ENCODE assay signal across 20 cellular contexts in the genomic region with DNA sequence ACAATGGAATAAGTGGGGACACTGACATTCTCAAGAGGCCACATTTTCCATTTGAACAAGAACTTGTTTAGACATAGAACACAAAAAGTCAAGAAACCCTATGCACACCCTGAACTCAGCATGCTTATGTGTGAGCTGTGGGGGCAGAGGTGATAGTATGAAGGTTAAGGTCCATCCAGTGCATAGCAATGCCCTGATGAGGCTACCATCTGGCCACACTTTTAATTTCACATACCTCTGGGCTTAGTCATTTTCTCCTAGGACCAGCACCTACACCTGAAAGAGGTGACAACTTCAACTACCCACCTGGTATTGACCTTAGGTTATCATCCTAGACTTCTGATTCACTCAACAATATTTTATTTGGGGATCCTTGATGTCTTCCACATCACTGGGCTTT.
DNase-seq lines count a peak whose midpoint lies in the region; ATAC-seq, FAIRE-seq and TF ChIP-seq lines count a peak whose summit lies in the region.
"Had no signal": no experiment of that assay in that cellular context is flagged by ENCODE, and none has a peak within 500 bp of the region (broad histone marks: within the 10 kb centered on the region; RNA-seq: fewer than 3 reads in every experiment).

No MANE protein-coding gene starts in this region.

- DNase-seq in mammary epithelial cell (peak; percentile 3), breast epithelium (ENCODE audit: low spot score in 2 of 2) (no peak), mucosa of descending colon (no peak), small intestine (peak; percentile 7), left lung (no peak), NCI-H345 (lab: John Stamatoyannopoulos, UW) (no peak)
- DNase-seq: Caco-2; CD4-positive, CD25-positive, alpha-beta regulatory T cell; CD8-positive, alpha-beta T cell; DMS153; DND-41; GOT3; HFFc6 had no signal

- in situ Hi-C loops in mammary epithelial cell (cut with MboI; ENCODE audit: low sequenced_read_pairs in 2 of 2): no loop called here

- peak; percentile 63 for ATAC-seq in mucosa of descending colon
- no peak for ATAC-seq in left lung
- ATAC-seq: CD8-positive, alpha-beta T cell had no signal

- no peak overlapping the region for H3K4me2 ChIP-seq in mammary epithelial cell (ENCODE audit: insufficient read depth, low read depth, low read length)

- BruUV-seq in mammary epithelial cell (replicated peaks; lab: Mats Ljungman, UMichigan): no TSS peak

- H3K27ac ChIP-seq in mammary epithelial cell (ENCODE audit: insufficient read depth, low read depth, low read length): no peak overlapping the region
- no peak overlapping the region for H3K27ac ChIP-seq in breast epithelium
- H3K27ac ChIP-seq in small intestine (ENCODE audit: low read depth in 1 of 2, low read length in 1 of 2): no peak overlapping the region
- H3K27ac ChIP-seq in left lung: no peak overlapping the region
- H3K27ac ChIP-seq: 22Rv1, BLaER1, C4-2B had no signal

- H4K20me1 ChIP-seq in mammary epithelial cell (ENCODE audit: insufficient read depth, low read length): no peaks in the 10 kb centered on the region
- H4K20me1 ChIP-seq: BLaER1 had no signal

- dilution Hi-C loops in mammary epithelial cell (cut with HindIII; ENCODE audit: low sequenced_read_pairs): no loop called here

- no peak for TF ChIP-seq POLR2A in breast epithelium (IDR thresholded peaks at IDR 0.05)

- no peak overlapping the region for H3K9ac ChIP-seq in mammary epithelial cell (ENCODE audit: insufficient read depth, low read length)
- H3K9ac ChIP-seq: BLaER1 had no signal

- H2AFZ ChIP-seq in mammary epithelial cell (ENCODE audit: low read depth, low read length): no peak overlapping the region

- H3K4me3 ChIP-seq in mammary epithelial cell (replicated peaks in 1 of 3; ENCODE audit: insufficient read depth in 1 of 3, low read depth in 2 of 3, low read length in 3 of 3) (no peak overlapping the region), breast epithelium (no peak overlapping the region), mucosa of descending colon (no peak overlapping the region), small intestine (ENCODE audit: low read depth in 1 of 2, low read length in 2 of 2) (no peak overlapping the region), left lung (no peak overlapping the region)
- H3K4me3 ChIP-seq: BLaER1, HAP-1 had no signal

- no peaks in the 10 kb centered on the region for H3K27me3 ChIP-seq in mammary epithelial cell (ENCODE audit: insufficient read depth, low read length)
- H3K27me3 ChIP-seq in breast epithelium: no peaks in the 10 kb centered on the region
- no peaks in the 10 kb centered on the region for H3K27me3 ChIP-seq in small intestine (ENCODE audit: control insufficient read depth in 2 of 2, insufficient read depth in 2 of 2, low read length in 2 of 2)
- H3K27me3 ChIP-seq in left lung: no peaks in the 10 kb centered on the region
- H3K27me3 ChIP-seq: BLaER1 had no signal

- no peaks in the 10 kb centered on the region for H3K4me1 ChIP-seq in mammary epithelial cell (ENCODE audit: insufficient read depth, low read length)
- no peaks in the 10 kb centered on the region for H3K4me1 ChIP-seq in breast epithelium
- peaks cover 4% of the 10 kb centered on the region for H3K4me1 ChIP-seq in mucosa of descending colon (ENCODE audit: low read depth)
- H3K4me1 ChIP-seq in small intestine (ENCODE audit: control insufficient read depth in 2 of 2, insufficient read depth in 1 of 2, low read depth in 1 of 2, low read length in 1 of 2): no peaks in the 10 kb centered on the region
- no peaks in the 10 kb centered on the region for H3K4me1 ChIP-seq in left lung
- H3K4me1 ChIP-seq: Caco-2, HAP-1 had no signal

- TF ChIP-seq CTCF in mammary epithelial cell (conservative IDR thresholded peaks at IDR 0.05 in 1 of 2, IDR thresholded peaks at IDR 0.05 in 1 of 2; ENCODE audit: extremely low read depth in 1 of 2, insufficient read depth in 1 of 2, low read depth in 1 of 2, low read length in 2 of 2) (no peak), breast epithelium (IDR thresholded peaks at IDR 0.05) (no peak), mucosa of descending colon (IDR thresholded peaks at IDR 0.05) (no peak), left lung (IDR thresholded peaks at IDR 0.05) (no peak)

- H3K36me3 ChIP-seq in mammary epithelial cell (ENCODE audit: insufficient read depth, low read length) (no peaks in the 10 kb centered on the region), breast epithelium (no peaks in the 10 kb centered on the region), mucosa of descending colon (ENCODE audit: low read depth) (no peaks in the 10 kb centered on the region), small intestine (ENCODE audit: control insufficient read depth in 2 of 2, insufficient read depth in 2 of 2, low read length in 2 of 2) (no peaks in the 10 kb centered on the region), left lung (no peaks in the 10 kb centered on the region)
- H3K36me3 ChIP-seq: BLaER1, HAP-1 had no signal

- H3K9me3 ChIP-seq in mammary epithelial cell (replicated peaks; ENCODE audit: insufficient read depth, low read length): no peaks in the 10 kb centered on the region
- H3K9me3 ChIP-seq in breast epithelium: no peaks in the 10 kb centered on the region
- H3K9me3 ChIP-seq in mucosa of descending colon: no peaks in the 10 kb centered on the region
- no peaks in the 10 kb centered on the region for H3K9me3 ChIP-seq in small intestine (ENCODE audit: control insufficient read depth, low read depth)
- H3K9me3 ChIP-seq in left lung: no peaks in the 10 kb centered on the region
- H3K9me3 ChIP-seq: BLaER1, Caco-2, HAP-1 had no signal

- intact Hi-C loops in mammary epithelial cell (cut with micrococcal nuclease): no loop called here
- intact Hi-C loops in breast epithelium (cut with DNase I; ENCODE audit: low total_unique reads): no loop called here
- intact Hi-C loops in mucosa of descending colon (cut with DNase I, micrococcal nuclease): no loop called here
- intact Hi-C loops in left lung (cut with DNase I): no loop called here

- no peak for FAIRE-seq in small intestine (lab: Jason Lieb, UNC)
- FAIRE-seq: A204.1, G401.6, H54 had no signal

- H3K79me2 ChIP-seq in mammary epithelial cell (ENCODE audit: insufficient read depth, low read length): no peaks in the 10 kb centered on the region

- CTCF ChIA-PET in mammary epithelial cell (lab: Charles Lee; ENCODE audit: low non-redundant PET): no interaction called here

Comparison
In these comparisons a context has a peak if more than half of its experiments do, and no peak if none do; other contexts are left out.
1. DNase-seq: peak in mammary epithelial cell (single experiment) and small intestine (single experiment); none in breast epithelium (0 of 2), mucosa of descending colon (0 of 3), left lung (0 of 2) and NCI-H345 (single experiment).